15 cellular contexts compared by ENCODE assay signal in the genomic region with DNA sequence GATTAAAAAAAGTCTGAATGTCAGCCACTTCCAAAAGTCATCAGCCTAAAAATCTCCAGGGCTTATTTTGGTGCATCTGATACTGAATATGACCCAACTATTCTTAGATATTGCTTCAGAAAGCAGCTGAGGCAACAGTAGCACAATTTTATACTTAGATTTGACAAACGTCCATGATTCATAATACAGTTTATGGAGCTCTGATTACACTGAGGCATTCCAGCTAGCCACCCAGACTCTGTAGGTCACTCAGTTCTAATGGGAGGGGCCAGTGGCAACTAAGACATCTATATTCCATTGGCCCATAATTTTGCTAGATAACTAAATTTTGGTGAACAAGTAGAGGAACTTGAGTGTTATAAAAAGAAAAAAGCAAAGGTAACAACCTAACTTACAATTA. TPM values are rescaled to one million over a fixed set of nuclear protein-coding genes. Genes with fewer than 3 reads are reported as not detected.
DNase-seq lines count a peak whose midpoint lies in the region; ATAC-seq and TF ChIP-seq lines count a peak whose summit lies in the region.
"Had no signal": no experiment of that assay in that cellular context is flagged by ENCODE, and none has a peak within 500 bp of the region (broad histone marks: within the 10 kb centered on the region; RNA-seq: fewer than 3 reads in every experiment).

No MANE protein-coding gene starts in this region.

- peaks cover 12% of the 10 kb centered on the region for H3K4me1 Mint-ChIP-seq in progenitor cell of endocrine pancreas (ENCODE audit: low read depth)
- H3K4me1 Mint-ChIP-seq in activated T-helper 17 cell treated with anti-CD3 and anti-CD28 coated beads, Interleukin-2, amount 50 U/mL, for 72 hours, result no peaks in the 10 kb centered on the region
- H3K4me1 Mint-ChIP-seq: stimulated activated effector memory CD8-positive, alpha-beta T cell treated with anti-CD3 and anti-CD28 coated beads, Interleukin-12 subunit alpha, Interleukin-12 subunit beta, amount 100 ng/mL, for 72 hours had no signal

- H3K4me3 Mint-ChIP-seq in progenitor cell of endocrine pancreas (ENCODE audit: low read depth), result no peak overlapping the region
- H3K4me3 Mint-ChIP-seq in activated T-helper 17 cell treated with anti-CD3 and anti-CD28 coated beads, Interleukin-2, amount 50 U/mL, for 72 hours, result no peak overlapping the region
- H3K4me3 Mint-ChIP-seq: stimulated activated effector memory CD8-positive, alpha-beta T cell treated with anti-CD3 and anti-CD28 coated beads, Interleukin-12 subunit alpha, Interleukin-12 subunit beta, amount 100 ng/mL, for 72 hours had no signal

- no peaks in the 10 kb centered on the region for H3K27me3 Mint-ChIP-seq in progenitor cell of endocrine pancreas
- peaks cover 30% of the 10 kb centered on the region for H3K27me3 Mint-ChIP-seq in activated T-helper 17 cell treated with anti-CD3 and anti-CD28 coated beads, Interleukin-2, amount 50 U/mL, for 72 hours

- H3K36me3 Mint-ChIP-seq in progenitor cell of endocrine pancreas (ENCODE audit: insufficient read depth), result no peaks in the 10 kb centered on the region
- no peaks in the 10 kb centered on the region for H3K36me3 Mint-ChIP-seq in activated T-helper 17 cell treated with anti-CD3 and anti-CD28 coated beads, Interleukin-2, amount 50 U/mL, for 72 hours (ENCODE audit: low read depth)
- H3K36me3 Mint-ChIP-seq: stimulated activated effector memory CD8-positive, alpha-beta T cell treated with anti-CD3 and anti-CD28 coated beads, Interleukin-12 subunit alpha, Interleukin-12 subunit beta, amount 100 ng/mL, for 72 hours had no signal

- H3K4me3 ChIP-seq in AG04449 (ENCODE audit: low read depth, low read length) (no peak overlapping the region), foreskin fibroblast (ENCODE audit: low read depth in 1 of 2, low read length in 2 of 2) (no peak overlapping the region)

- no peaks in the 10 kb centered on the region for H3K9me3 Mint-ChIP-seq in progenitor cell of endocrine pancreas (ENCODE audit: low read depth)
- no peaks in the 10 kb centered on the region for H3K9me3 Mint-ChIP-seq in activated T-helper 17 cell treated with anti-CD3 and anti-CD28 coated beads, Interleukin-2, amount 50 U/mL, for 72 hours
- H3K9me3 Mint-ChIP-seq: stimulated activated effector memory CD8-positive, alpha-beta T cell treated with anti-CD3 and anti-CD28 coated beads, Interleukin-12 subunit alpha, Interleukin-12 subunit beta, amount 100 ng/mL, for 72 hours had no signal

- no peak overlapping the region for H3K27ac Mint-ChIP-seq in progenitor cell of endocrine pancreas
- no peak overlapping the region for H3K27ac Mint-ChIP-seq in activated T-helper 17 cell treated with anti-CD3 and anti-CD28 coated beads, Interleukin-2, amount 50 U/mL, for 72 hours
- H3K27ac Mint-ChIP-seq: stimulated activated effector memory CD8-positive, alpha-beta T cell treated with anti-CD3 and anti-CD28 coated beads, Interleukin-12 subunit alpha, Interleukin-12 subunit beta, amount 100 ng/mL, for 72 hours had no signal

- ATAC-seq in GM21786 (IDR thresholded peaks at IDR 0.05; ENCODE audit: unreplicated experiment), result no peak
- ATAC-seq in activated T-helper 17 cell treated with anti-CD3 and anti-CD28 coated beads, Interleukin-2, amount 50 U/mL, for 72 hours (replicated peaks), result no peak
- ATAC-seq: stimulated activated effector memory CD8-positive, alpha-beta T cell treated with anti-CD3 and anti-CD28 coated beads, Interleukin-12 subunit alpha, Interleukin-12 subunit beta, amount 100 ng/mL, for 72 hours had no signal

- DNase-seq in AG04449 (ENCODE audit: low read depth, low spot score) (peak; percentile 61), HCEC 1CT (peak; percentile 84), amniotic epithelial cell (ENCODE audit: low read depth) (peak; percentile 87), foreskin fibroblast (peak; percentile 68 to 90), progenitor cell of endocrine pancreas (ENCODE audit: low spot score, unreplicated experiment) (no peak), DMS153 treated with DMSO at 0.1 percent for 48 hours (lab: John Stamatoyannopoulos, UW; ENCODE audit: unreplicated experiment) (no peak)
- DNase-seq: DMS79 treated with DMSO at 0.1 percent for 48 hours; NCI-H2029; posterior cingulate gyrus; stimulated activated CD4-positive, alpha-beta T cell treated with anti-CD3 and anti-CD28 coated beads, Interleukin-4, amount 100 ng/mL, for 1 hour had no signal

- CTCF ChIA-PET in AG04449 (lab: Yijun Ruan, JAX), result no interaction called here

- no peak for TF ChIP-seq CTCF in AG04449 (IDR thresholded peaks at IDR 0.05; ENCODE audit: insufficient read depth, low read length, missing control alignments)
- no peak for TF ChIP-seq CTCF in foreskin fibroblast (IDR thresholded peaks at IDR 0.05; ENCODE audit: low read depth, low read length)
- no peak for TF ChIP-seq CTCF in progenitor cell of endocrine pancreas (IDR thresholded peaks at IDR 0.05; ENCODE audit: unreplicated experiment)

- POLR2A ChIA-PET in AG04449 (lab: Yijun Ruan, JAX), result interaction anchor here (0.6 kb wide), 1 partner anchor 135 kb away, joined by 3 read pairs; no protein-coding TSS in a partner anchor

RNA-seq across cellular contexts. Expression of gene SPATA4, which starts 10.3 kb away (rescaled TPM):
- 0.33 and 0.93 TPM in 2 replicates for total RNA-seq in progenitor cell of endocrine pancreas
- total RNA-seq in activated T-helper 17 cell treated with anti-CD3 and anti-CD28 coated beads, Interleukin-2, amount 50 U/mL, for 72 hours, result not detected
- total RNA-seq: epithelial cell of proximal tubule, ureter had no signal

Comparison
In these comparisons a context has a peak if more than half of its experiments do, and no peak if none do; other contexts are left out.
1. DNase-seq: peak in AG04449 (single experiment), HCEC 1CT (single experiment), amniotic epithelial cell (single experiment) and foreskin fibroblast (2 of 2); none in progenitor cell of endocrine pancreas (single experiment) and DMS153 treated with DMSO at 0.1 percent for 48 hours (single experiment).